13 cellular contexts compared by ENCODE assay signal in genomic region chr16:3087836-3088235, GRCh38. TPM values are rescaled to one million over a fixed set of nuclear protein-coding genes. Genes with fewer than 3 reads are reported as not detected.
A peak's percentile ranks its signal among the peaks of the same experiment; 100 is the strongest.
DNase-seq lines count a peak whose midpoint lies in the region; ATAC-seq, FAIRE-seq and TF ChIP-seq lines count a peak whose summit lies in the region.
"Had no signal": no experiment of that assay in that cellular context is flagged by ENCODE, and none has a peak within 500 bp of the region (broad histone marks: within the 10 kb centered on the region; RNA-seq: fewer than 3 reads in every experiment).

No MANE protein-coding gene starts in this region.

- no TSS peak for BruUV-seq in HepG2 (replicated peaks; lab: Mats Ljungman, UMichigan)

- H3K4me3 ChIP-seq in HepG2 (replicated peaks in 1 of 3; ENCODE audit: insufficient read depth in 1 of 3, low read depth in 2 of 3, low read length in 3 of 3) (peak overlapping the region in 1 of 3 experiments; percentile 79; a peak in 1 of 6 replicates), right lobe of liver (no peak overlapping the region), body of pancreas (no peak overlapping the region), mucosa of descending colon (no peak overlapping the region), MG63 (no peak overlapping the region)

- no peak overlapping the region for H2AFZ ChIP-seq in HepG2 (ENCODE audit: low read length)

- DNase-seq in HepG2 (ENCODE audit: low spot score) (no peak), right lobe of liver (no peak), body of pancreas (no peak), mucosa of descending colon (peak in 2 of 3 donors; percentile 22 to 41), DMS 273 (lab: John Stamatoyannopoulos, UW; ENCODE audit: unreplicated experiment) (no peak), MG63 (no peak), GM19240 (ENCODE audit: insufficient read length, low spot score) (no peak)
- DNase-seq: GF-D8; mammary epithelial cell; NCI-H774; stimulated activated naive CD8-positive, alpha-beta T cell treated with anti-CD3 and anti-CD28 coated beads, Interleukin-15, Interleukin-2, amounts not matched to agents 100 U/mL and 50 U/mL, for 24 hours had no signal

- WGBS in HepG2 (ENCODE audit: low lambda C conversion rate) = 65% methylated on average over 6 of the region's 6 CpGs
- WGBS in right lobe of liver (ENCODE audit: insufficient coverage, low coverage, low lambda C conversion rate, missing lambda C conversion rate) = 47% methylated on average over 5 of the region's 6 CpGs
- 68 to 78% methylated on average over 6 of the region's 6 CpGs for WGBS in body of pancreas, 2 donors

- TF ChIP-seq RAD21 in HepG2 (CRISPR knock-in tag; IDR thresholded peaks at IDR 0.05) = no peak

- TF ChIP-seq CTCF in HepG2 (CRISPR knock-in tag; IDR thresholded peaks at IDR 0.05) = no peak
- no peak for TF ChIP-seq CTCF in right lobe of liver (IDR thresholded peaks at IDR 0.05)
- no peak for TF ChIP-seq CTCF in body of pancreas (IDR thresholded peaks at IDR 0.05)
- no peak for TF ChIP-seq CTCF in mucosa of descending colon (IDR thresholded peaks at IDR 0.05)

- ATAC-seq in HepG2 (no peak), right lobe of liver (no peak), body of pancreas (peak; percentile 18), mucosa of descending colon (no peak), HG02642 (IDR thresholded peaks at IDR 0.05; ENCODE audit: poor library complexity, unreplicated experiment) (no peak)
- ATAC-seq: stimulated activated naive CD8-positive, alpha-beta T cell treated with anti-CD3 and anti-CD28 coated beads, Interleukin-15, Interleukin-2, amounts not matched to agents 100 U/mL and 50 U/mL, for 24 hours had no signal

- no peak overlapping the region for H3K27ac ChIP-seq in HepG2 (ENCODE audit: extremely low read length, insufficient read depth, low read length)
- no peak overlapping the region for H3K27ac ChIP-seq in right lobe of liver
- peak overlapping the region in 1 of 4 donors; percentile 21 for H3K27ac ChIP-seq in body of pancreas

- TF ChIP-seq EP300 in HepG2 (IDR thresholded peaks at IDR 0.05; ENCODE audit: low read depth in 2 of 2, low read length in 2 of 2) (no peak), HepG2 (CRISPR knock-in tag; IDR thresholded peaks at IDR 0.05; ENCODE audit: borderline replicate concordance) (no peak)

- TF ChIP-seq POLR2A in HepG2 (IDR thresholded peaks at IDR 0.05; ENCODE audit: insufficient read depth in 1 of 2, low read depth in 2 of 2, low read length in 2 of 2) (no peak), right lobe of liver (IDR thresholded peaks at IDR 0.05) (no peak), body of pancreas (IDR thresholded peaks at IDR 0.05) (no peak)

- H3K79me2 ChIP-seq in HepG2 (ENCODE audit: insufficient read depth, low read length) = no peaks in the 10 kb centered on the region

- POLR2A ChIA-PET in HepG2 (lab: Yijun Ruan, JAX) = interaction anchor here (0.5 to 3.0 kb wide), 15 partner anchors 8 to 1449 kb away, joined by 3 to 38 read pairs (median 5); partner anchors contain the start of genes IL32, ZNF213 and ZSCAN10

- no peak overlapping the region for H3K9ac ChIP-seq in HepG2 (ENCODE audit: insufficient read depth, low read depth, low read length)

- FAIRE-seq in HepG2 (lab: Jason Lieb, UNC) = no peak

- peak overlapping the region; percentile 93 for H3K4me2 ChIP-seq in HepG2 (ENCODE audit: low read depth, low read length)

- in situ Hi-C loops in HepG2 (cut with HindIII; ENCODE audit: extremely low pct_ligation_motif_present, low pct_unique_long_range_greater_than_20kb) = no loop called here

- no peaks in the 10 kb centered on the region for H4K20me1 ChIP-seq in HepG2 (ENCODE audit: insufficient read depth, low read length)

- peaks cover 0 to 8% of the 10 kb centered on the region in 2 experiments; a peak in 2 of 5 replicates for H3K27me3 ChIP-seq in HepG2 (ENCODE audit: control insufficient read depth in 1 of 2, insufficient read depth in 2 of 2, low read length in 2 of 2)
- no peaks in the 10 kb centered on the region for H3K27me3 ChIP-seq in right lobe of liver
- H3K27me3 ChIP-seq in body of pancreas = no peaks in the 10 kb centered on the region
- no peaks in the 10 kb centered on the region; the same call in 1 of the 2 replicates for H3K27me3 ChIP-seq in MG63

- intact Hi-C loops in HepG2 (cut with micrococcal nuclease; ENCODE audit: unreplicated experiment) (loop anchor here (1.0 kb wide), 1 partner anchor 29 kb away; no protein-coding TSS in a partner anchor), right lobe of liver (cut with DNase I) (no loop called here), body of pancreas (cut with DNase I) (no loop called here), mucosa of descending colon (cut with DNase I, micrococcal nuclease) (no loop called here)

- no peaks in the 10 kb centered on the region for H3K9me3 ChIP-seq in HepG2 (ENCODE audit: low read length)
- H3K9me3 ChIP-seq in right lobe of liver = no peaks in the 10 kb centered on the region
- H3K9me3 ChIP-seq in body of pancreas = no peaks in the 10 kb centered on the region
- H3K9me3 ChIP-seq in mucosa of descending colon = no peaks in the 10 kb centered on the region
- no peaks in the 10 kb centered on the region for H3K9me3 ChIP-seq in MG63

- CTCF ChIA-PET in HepG2 (lab: Yijun Ruan, JAX; ENCODE audit: low intra/inter-chr PET ratio, low total read pairs) = interaction anchor here (1.7 to 2.3 kb wide), 2 partner anchors 13 to 29 kb away, joined by 4 to 7 read pairs; no protein-coding TSS in a partner anchor

- H3K36me3 ChIP-seq in HepG2 (replicated peaks in 1 of 2; ENCODE audit: control insufficient read depth in 1 of 2, insufficient read depth in 2 of 2, low read length in 2 of 2) = no peaks in the 10 kb centered on the region
- H3K36me3 ChIP-seq in right lobe of liver = no peaks in the 10 kb centered on the region
- no peaks in the 10 kb centered on the region for H3K36me3 ChIP-seq in body of pancreas (replicated peaks in 1 of 2; ENCODE audit: insufficient read depth in 1 of 2, low read depth in 2 of 2)
- H3K36me3 ChIP-seq in mucosa of descending colon (ENCODE audit: low read depth) = no peaks in the 10 kb centered on the region
- H3K36me3 ChIP-seq in MG63 = no peaks in the 10 kb centered on the region

- H3K4me1 ChIP-seq in HepG2 (ENCODE audit: insufficient read depth, low read length) = peaks cover 49% of the 10 kb centered on the region
- no peaks in the 10 kb centered on the region for H3K4me1 ChIP-seq in right lobe of liver
- H3K4me1 ChIP-seq in body of pancreas = no peaks in the 10 kb centered on the region
- no peaks in the 10 kb centered on the region for H3K4me1 ChIP-seq in mucosa of descending colon (ENCODE audit: low read depth)

RNA-seq across cellular contexts. Expression of gene ZSCAN10, which starts 11.3 kb away (rescaled TPM):
- not detected in 2 replicates for total RNA-seq in HepG2 (2016; rRNA removed; fragmentation: Illumina TruSeq; extraction: Trizol)
- not detected in 2 replicates for total RNA-seq in HepG2 (2016; cell fraction: cytosol; rRNA removed; fragmentation: Illumina TruSeq; extraction: Trizol; ENCODE audit: low read depth)
- total RNA-seq in HepG2 (2016; cell fraction: insoluble cytoplasmic fraction; rRNA removed; fragmentation: Illumina TruSeq; extraction: Trizol) = 0.06 TPM in 1 of 2 replicates, not detected in the other
- total RNA-seq in HepG2 (2016; cell fraction: membrane; rRNA removed; fragmentation: Illumina TruSeq; extraction: Trizol) = not detected in 2 replicates
- 0.16 TPM in 1 of 2 replicates, not detected in the other for total RNA-seq in HepG2 (2016; cell fraction: nucleus; rRNA removed; fragmentation: Illumina TruSeq; extraction: Trizol)
- not detected in 2 replicates for polyA plus RNA-seq in HepG2 (2011; rRNA removed)
- polyA plus RNA-seq in HepG2 (2011; cell fraction: cytosol; rRNA removed) = 0.04 TPM in 1 of 2 replicates, not detected in the other
- polyA plus RNA-seq in HepG2 (2011; cell fraction: nucleus; rRNA removed) = 0.31 and 0.82 TPM in 2 replicates
- 0.11 and 0.17 TPM in 2 replicates for polyA plus RNA-seq in HepG2 (2012)
- not detected in 2 replicates for polyA plus RNA-seq in HepG2 (2016; cell fraction: cytosol; fragmentation: Illumina TruSeq; extraction: Trizol; ENCODE audit: low read depth)
- polyA plus RNA-seq in HepG2 (2016; cell fraction: insoluble cytoplasmic fraction; fragmentation: Illumina TruSeq; extraction: Trizol; ENCODE audit: low read depth) = 0.16 TPM in 1 of 2 replicates, not detected in the other
- polyA plus RNA-seq in HepG2 (2016; cell fraction: membrane; fragmentation: Illumina TruSeq; extraction: Trizol; ENCODE audit: low read depth) = not detected in 2 replicates
- polyA plus RNA-seq in HepG2 (2016; cell fraction: nucleus; fragmentation: Illumina TruSeq; extraction: Trizol; ENCODE audit: insufficient read depth, low read depth) = not detected in 2 replicates
- not detected in 2 replicates for polyA minus RNA-seq in HepG2 (2011; rRNA and poly(A)+ RNA removed; ENCODE audit: low replicate concordance)
- polyA minus RNA-seq in HepG2 (2011; cell fraction: cytosol; rRNA and poly(A)+ RNA removed) = not detected in 2 replicates
- not detected in 2 replicates for polyA minus RNA-seq in HepG2 (2011; cell fraction: nucleus; rRNA and poly(A)+ RNA removed)
- not detected for total RNA-seq in right lobe of liver
- total RNA-seq in body of pancreas = not detected
- not detected for total RNA-seq in mucosa of descending colon
- not detected in 2 replicates for total RNA-seq in MG63 (2014; rRNA removed; shearing (Covaris generic); ENCODE audit: low replicate concordance)
- total RNA-seq: mammary epithelial cell had no signal
- polyA plus RNA-seq: BJ, mammary epithelial cell had no signal

RNA-seq across cellular contexts. Expression of gene IL32, which starts 22.4 kb away (rescaled TPM):
- total RNA-seq in HepG2 (2016; rRNA removed; fragmentation: Illumina TruSeq; extraction: Trizol) (115 and 127 TPM in 2 replicates), right lobe of liver (1,000 to 10,000 TPM in 2 of 6 experiments, 100 to 1,000 TPM in 4; 204 to 1,268 (median 669) TPM), body of pancreas (100 to 1,000 TPM; 184 to 238 TPM), mucosa of descending colon (100 to 1,000 TPM; 394 to 627 (median 413) TPM)
- 34.9 and 36.3 TPM in 2 replicates for total RNA-seq in HepG2 (2016; cell fraction: cytosol; rRNA removed; fragmentation: Illumina TruSeq; extraction: Trizol; ENCODE audit: low read depth)
- 122 and 128 TPM in 2 replicates for total RNA-seq in HepG2 (2016; cell fraction: insoluble cytoplasmic fraction; rRNA removed; fragmentation: Illumina TruSeq; extraction: Trizol)
- 38.8 and 44.9 TPM in 2 replicates for total RNA-seq in HepG2 (2016; cell fraction: membrane; rRNA removed; fragmentation: Illumina TruSeq; extraction: Trizol)
- total RNA-seq in HepG2 (2016; cell fraction: nucleus; rRNA removed; fragmentation: Illumina TruSeq; extraction: Trizol) = 61.4 and 65.7 TPM in 2 replicates
- polyA plus RNA-seq in HepG2 (2011; rRNA removed) = 165 and 258 TPM in 2 replicates
- polyA plus RNA-seq in HepG2 (2011; cell fraction: cytosol; rRNA removed) = 234 and 307 TPM in 2 replicates
- polyA plus RNA-seq in HepG2 (2011; cell fraction: nucleus; rRNA removed) = 204 and 358 TPM in 2 replicates
- polyA plus RNA-seq in HepG2 (2012) = 293 and 476 TPM in 2 replicates
- polyA plus RNA-seq in HepG2 (2016; cell fraction: cytosol; fragmentation: Illumina TruSeq; extraction: Trizol; ENCODE audit: low read depth) = 97.2 and 118 TPM in 2 replicates
- 284 and 327 TPM in 2 replicates for polyA plus RNA-seq in HepG2 (2016; cell fraction: insoluble cytoplasmic fraction; fragmentation: Illumina TruSeq; extraction: Trizol; ENCODE audit: low read depth)
- 84.7 and 107 TPM in 2 replicates for polyA plus RNA-seq in HepG2 (2016; cell fraction: membrane; fragmentation: Illumina TruSeq; extraction: Trizol; ENCODE audit: low read depth)
- 211 and 224 TPM in 2 replicates for polyA plus RNA-seq in HepG2 (2016; cell fraction: nucleus; fragmentation: Illumina TruSeq; extraction: Trizol; ENCODE audit: insufficient read depth, low read depth)
- 6.3 and 96.8 TPM in 2 replicates for polyA minus RNA-seq in HepG2 (2011; rRNA and poly(A)+ RNA removed; ENCODE audit: low replicate concordance)
- 73.6 and 109 TPM in 2 replicates for polyA minus RNA-seq in HepG2 (2011; cell fraction: cytosol; rRNA and poly(A)+ RNA removed)
- polyA minus RNA-seq in HepG2 (2011; cell fraction: nucleus; rRNA and poly(A)+ RNA removed) = 73.1 and 123 TPM in 2 replicates
- 4.4 and 11.5 TPM in 2 replicates for total RNA-seq in MG63 (2014; rRNA removed; shearing (Covaris generic); ENCODE audit: low replicate concordance)

RNA-seq across cellular contexts. Expression of gene ZNF205, which starts 24.6 kb away (rescaled TPM):
- total RNA-seq in HepG2 (2016; rRNA removed; fragmentation: Illumina TruSeq; extraction: Trizol) (6.7 and 10.2 TPM in 2 replicates), right lobe of liver (1 to 10 TPM; 4.0 to 8.4 (median 5.4) TPM), body of pancreas (10 to 100 TPM; 14.2 to 20.0 TPM), mucosa of descending colon (10 to 100 TPM in 2 of 3 donors, 1 to 10 TPM in 1; 8.5 to 10.2 (median 10.2) TPM)
- total RNA-seq in HepG2 (2016; cell fraction: cytosol; rRNA removed; fragmentation: Illumina TruSeq; extraction: Trizol; ENCODE audit: low read depth) = 5.8 and 5.9 TPM in 2 replicates
- 6.7 and 10.6 TPM in 2 replicates for total RNA-seq in HepG2 (2016; cell fraction: insoluble cytoplasmic fraction; rRNA removed; fragmentation: Illumina TruSeq; extraction: Trizol)
- total RNA-seq in HepG2 (2016; cell fraction: membrane; rRNA removed; fragmentation: Illumina TruSeq; extraction: Trizol) = 12.3 and 12.5 TPM in 2 replicates
- total RNA-seq in HepG2 (2016; cell fraction: nucleus; rRNA removed; fragmentation: Illumina TruSeq; extraction: Trizol) = 5.2 and 5.8 TPM in 2 replicates
- 5.8 and 6.5 TPM in 2 replicates for polyA plus RNA-seq in HepG2 (2011; rRNA removed)
- polyA plus RNA-seq in HepG2 (2011; cell fraction: cytosol; rRNA removed) = 5.0 and 9.9 TPM in 2 replicates
- 22.3 and 26.1 TPM in 2 replicates for polyA plus RNA-seq in HepG2 (2011; cell fraction: nucleus; rRNA removed)
- 4.5 and 5.5 TPM in 2 replicates for polyA plus RNA-seq in HepG2 (2012)
- polyA plus RNA-seq in HepG2 (2016; cell fraction: cytosol; fragmentation: Illumina TruSeq; extraction: Trizol; ENCODE audit: low read depth) = 6.1 and 6.3 TPM in 2 replicates
- polyA plus RNA-seq in HepG2 (2016; cell fraction: insoluble cytoplasmic fraction; fragmentation: Illumina TruSeq; extraction: Trizol; ENCODE audit: low read depth) = 7.6 and 8.3 TPM in 2 replicates
- polyA plus RNA-seq in HepG2 (2016; cell fraction: membrane; fragmentation: Illumina TruSeq; extraction: Trizol; ENCODE audit: low read depth) = 8.5 and 10.4 TPM in 2 replicates
- 13.2 and 13.4 TPM in 2 replicates for polyA plus RNA-seq in HepG2 (2016; cell fraction: nucleus; fragmentation: Illumina TruSeq; extraction: Trizol; ENCODE audit: insufficient read depth, low read depth)
- polyA minus RNA-seq in HepG2 (2011; rRNA and poly(A)+ RNA removed; ENCODE audit: low replicate concordance) = 4.4 and 7.4 TPM in 2 replicates
- 2.8 and 3.6 TPM in 2 replicates for polyA minus RNA-seq in HepG2 (2011; cell fraction: cytosol; rRNA and poly(A)+ RNA removed)
- 1.4 and 2.7 TPM in 2 replicates for polyA minus RNA-seq in HepG2 (2011; cell fraction: nucleus; rRNA and poly(A)+ RNA removed)
- total RNA-seq in MG63 (2014; rRNA removed; shearing (Covaris generic); ENCODE audit: low replicate concordance) = 15.5 and 22.6 TPM in 2 replicates

RNA-seq across cellular contexts. Expression of gene MMP25, which starts 41.5 kb away (rescaled TPM):
- total RNA-seq in HepG2 (2016; rRNA removed; fragmentation: Illumina TruSeq; extraction: Trizol) (0.04 TPM in 1 of 2 replicates, not detected in the other), right lobe of liver (1 to 10 TPM; 1.3 to 2.0 (median 1.6) TPM), body of pancreas (under 1 TPM; under 0.01 to 0.99 TPM), mucosa of descending colon (1 to 10 TPM in 2 of 3 donors, under 1 TPM in 1; 0.69 to 4.0 (median 2.1) TPM)
- total RNA-seq in HepG2 (2016; cell fraction: cytosol; rRNA removed; fragmentation: Illumina TruSeq; extraction: Trizol; ENCODE audit: low read depth) = 0.18 TPM in 1 of 2 replicates, not detected in the other
- total RNA-seq in HepG2 (2016; cell fraction: insoluble cytoplasmic fraction; rRNA removed; fragmentation: Illumina TruSeq; extraction: Trizol) = 0.02 TPM in 1 of 2 replicates, not detected in the other
- total RNA-seq in HepG2 (2016; cell fraction: membrane; rRNA removed; fragmentation: Illumina TruSeq; extraction: Trizol) = 0.15 and 0.17 TPM in 2 replicates
- not detected in 2 replicates for total RNA-seq in HepG2 (2016; cell fraction: nucleus; rRNA removed; fragmentation: Illumina TruSeq; extraction: Trizol)
- polyA plus RNA-seq in HepG2 (2011; rRNA removed) = 0.07 and 0.08 TPM in 2 replicates
- 0.04 TPM in 1 of 2 replicates, not detected in the other for polyA plus RNA-seq in HepG2 (2011; cell fraction: cytosol; rRNA removed)
- 0.14 and 0.21 TPM in 2 replicates for polyA plus RNA-seq in HepG2 (2011; cell fraction: nucleus; rRNA removed)
- polyA plus RNA-seq in HepG2 (2012) = 0.09 and 0.27 TPM in 2 replicates
- not detected in 2 replicates for polyA plus RNA-seq in HepG2 (2016; cell fraction: cytosol; fragmentation: Illumina TruSeq; extraction: Trizol; ENCODE audit: low read depth)
- not detected in 2 replicates for polyA plus RNA-seq in HepG2 (2016; cell fraction: insoluble cytoplasmic fraction; fragmentation: Illumina TruSeq; extraction: Trizol; ENCODE audit: low read depth)
- polyA plus RNA-seq in HepG2 (2016; cell fraction: membrane; fragmentation: Illumina TruSeq; extraction: Trizol; ENCODE audit: low read depth) = not detected in 2 replicates
- not detected in 2 replicates for polyA plus RNA-seq in HepG2 (2016; cell fraction: nucleus; fragmentation: Illumina TruSeq; extraction: Trizol; ENCODE audit: insufficient read depth, low read depth)
- polyA minus RNA-seq in HepG2 (2011; rRNA and poly(A)+ RNA removed; ENCODE audit: low replicate concordance) = 0.12 and 0.19 TPM in 2 replicates
- polyA minus RNA-seq in HepG2 (2011; cell fraction: cytosol; rRNA and poly(A)+ RNA removed) = not detected in 2 replicates
- 0.12 and 0.13 TPM in 2 replicates for polyA minus RNA-seq in HepG2 (2011; cell fraction: nucleus; rRNA and poly(A)+ RNA removed)
- not detected in 2 replicates for total RNA-seq in MG63 (2014; rRNA removed; shearing (Covaris generic); ENCODE audit: low replicate concordance)

RNA-seq across cellular contexts. Expression of gene ZNF213, which starts 47.0 kb away (rescaled TPM):
- total RNA-seq in HepG2 (2016; rRNA removed; fragmentation: Illumina TruSeq; extraction: Trizol) (0.97 and 1.2 TPM in 2 replicates), right lobe of liver (1 to 10 TPM; 1.3 to 4.4 (median 1.7) TPM), body of pancreas (10 to 100 TPM; 12.5 to 21.4 TPM), mucosa of descending colon (10 to 100 TPM; 10.3 to 18.1 (median 14.1) TPM)
- 0.51 and 0.71 TPM in 2 replicates for total RNA-seq in HepG2 (2016; cell fraction: cytosol; rRNA removed; fragmentation: Illumina TruSeq; extraction: Trizol; ENCODE audit: low read depth)
- 0.78 and 0.92 TPM in 2 replicates for total RNA-seq in HepG2 (2016; cell fraction: insoluble cytoplasmic fraction; rRNA removed; fragmentation: Illumina TruSeq; extraction: Trizol)
- 1.7 and 2.6 TPM in 2 replicates for total RNA-seq in HepG2 (2016; cell fraction: membrane; rRNA removed; fragmentation: Illumina TruSeq; extraction: Trizol)
- 0.78 and 1.0 TPM in 2 replicates for total RNA-seq in HepG2 (2016; cell fraction: nucleus; rRNA removed; fragmentation: Illumina TruSeq; extraction: Trizol)
- 0.59 and 0.77 TPM in 2 replicates for polyA plus RNA-seq in HepG2 (2011; rRNA removed)
- 0.38 and 0.42 TPM in 2 replicates for polyA plus RNA-seq in HepG2 (2011; cell fraction: cytosol; rRNA removed)
- polyA plus RNA-seq in HepG2 (2011; cell fraction: nucleus; rRNA removed) = 1.5 and 1.7 TPM in 2 replicates
- polyA plus RNA-seq in HepG2 (2012) = 2.8 and 3.3 TPM in 2 replicates
- 1.4 and 1.9 TPM in 2 replicates for polyA plus RNA-seq in HepG2 (2016; cell fraction: cytosol; fragmentation: Illumina TruSeq; extraction: Trizol; ENCODE audit: low read depth)
- 2.2 and 3.9 TPM in 2 replicates for polyA plus RNA-seq in HepG2 (2016; cell fraction: insoluble cytoplasmic fraction; fragmentation: Illumina TruSeq; extraction: Trizol; ENCODE audit: low read depth)
- 3.0 and 3.5 TPM in 2 replicates for polyA plus RNA-seq in HepG2 (2016; cell fraction: membrane; fragmentation: Illumina TruSeq; extraction: Trizol; ENCODE audit: low read depth)
- 2.6 and 3.8 TPM in 2 replicates for polyA plus RNA-seq in HepG2 (2016; cell fraction: nucleus; fragmentation: Illumina TruSeq; extraction: Trizol; ENCODE audit: insufficient read depth, low read depth)
- polyA minus RNA-seq in HepG2 (2011; rRNA and poly(A)+ RNA removed; ENCODE audit: low replicate concordance) = 1.5 and 2.3 TPM in 2 replicates
- polyA minus RNA-seq in HepG2 (2011; cell fraction: cytosol; rRNA and poly(A)+ RNA removed) = 2.1 and 2.5 TPM in 2 replicates
- polyA minus RNA-seq in HepG2 (2011; cell fraction: nucleus; rRNA and poly(A)+ RNA removed) = 0.26 and 0.50 TPM in 2 replicates
- 2.8 and 11.9 TPM in 2 replicates for total RNA-seq in MG63 (2014; rRNA removed; shearing (Covaris generic); ENCODE audit: low replicate concordance)

Comparison
In these comparisons a context has a peak if more than half of its experiments do, and no peak if none do; other contexts are left out.
1. DNase-seq: peak in mucosa of descending colon (2 of 3); none in HepG2 (single experiment), right lobe of liver (0 of 3), body of pancreas (0 of 4), DMS 273 (single experiment), MG63 (single experiment) and GM19240 (single experiment).